12 cellular contexts compared by ENCODE assay signal in the genomic region with DNA sequence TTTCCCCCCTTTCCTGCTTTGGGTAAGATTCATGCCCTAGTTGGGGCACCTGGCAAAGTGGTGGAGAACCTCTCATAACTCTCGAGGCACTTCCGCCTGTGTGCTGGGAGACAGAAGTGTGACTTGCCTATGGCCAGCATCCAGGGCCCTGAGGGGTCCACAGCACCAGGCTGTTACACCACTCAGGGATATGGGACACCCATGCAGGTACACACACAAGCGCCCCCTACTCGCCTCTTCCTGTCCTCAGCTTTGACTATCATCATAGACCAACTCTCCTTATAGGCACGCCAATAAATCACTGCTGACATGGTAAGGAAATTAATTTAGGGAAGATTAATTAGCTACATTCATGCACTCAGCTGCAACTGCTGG. TPM values are rescaled to one million over a fixed set of nuclear protein-coding genes. Genes with fewer than 3 reads are reported as not detected.
DNase-seq lines count a peak whose midpoint lies in the region; TF ChIP-seq lines count a peak whose summit lies in the region.
"Had no signal": no experiment of that assay in that cellular context is flagged by ENCODE, and none has a peak within 500 bp of the region (broad histone marks: within the 10 kb centered on the region; RNA-seq: fewer than 3 reads in every experiment).

No MANE protein-coding gene starts in this region.

- no peaks in the 10 kb centered on the region for H3K27me3 ChIP-seq in mammary epithelial cell (ENCODE audit: insufficient read depth, low read length)

- H3K36me3 ChIP-seq in mammary epithelial cell (ENCODE audit: insufficient read depth, low read length), result no peaks in the 10 kb centered on the region

- no peaks in the 10 kb centered on the region for H3K27me3 Mint-ChIP-seq in mesothelial cell of epicardium (ENCODE audit: low read depth)
- no peaks in the 10 kb centered on the region for H3K27me3 Mint-ChIP-seq in type B pancreatic cell

- H3K9me3 ChIP-seq in mammary epithelial cell (replicated peaks; ENCODE audit: insufficient read depth, low read length), result no peaks in the 10 kb centered on the region

- no peak overlapping the region for H3K4me3 Mint-ChIP-seq in mesothelial cell of epicardium
- peak overlapping the region; percentile 69 for H3K4me3 Mint-ChIP-seq in type B pancreatic cell
- H3K4me3 Mint-ChIP-seq: T-helper 1 cell treated with Interleukin-12 subunit alpha and Interleukin-12 subunit beta and Interleukin-4 antibody, amounts not matched to agents 30 μg/mL and 1 μg/mL, for 36 hours had no signal

- intact Hi-C loops in mammary epithelial cell (cut with micrococcal nuclease), result loop anchor here (2.0 kb wide), 1 partner anchor 13 kb away; no protein-coding TSS in a partner anchor
- intact Hi-C loops in cardiac septum (cut with DNase I), result no loop called here

- no peak overlapping the region for H3K4me3 ChIP-seq in mammary epithelial cell (replicated peaks in 1 of 3; ENCODE audit: insufficient read depth in 1 of 3, low read depth in 2 of 3, low read length in 3 of 3)

- H3K79me2 ChIP-seq in mammary epithelial cell (ENCODE audit: insufficient read depth, low read length), result peaks cover 83% of the 10 kb centered on the region

- H2AFZ ChIP-seq in mammary epithelial cell (ENCODE audit: low read depth, low read length), result no peak overlapping the region

- in situ Hi-C loops in mammary epithelial cell (cut with MboI; ENCODE audit: low sequenced_read_pairs in 2 of 2), result no loop called here

- dilution Hi-C loops in mammary epithelial cell (cut with HindIII; ENCODE audit: low sequenced_read_pairs), result no loop called here

- no TSS peak for BruUV-seq in mammary epithelial cell (replicated peaks; lab: Mats Ljungman, UMichigan)

- H4K20me1 ChIP-seq in mammary epithelial cell (ENCODE audit: insufficient read depth, low read length), result no peaks in the 10 kb centered on the region

- peak overlapping the region; percentile 82 for H3K27ac ChIP-seq in mammary epithelial cell (ENCODE audit: insufficient read depth, low read depth, low read length)

- peak overlapping the region; percentile 100 for H3K27ac Mint-ChIP-seq in mesothelial cell of epicardium
- H3K27ac Mint-ChIP-seq in type B pancreatic cell, result peak overlapping the region; percentile 96
- H3K27ac Mint-ChIP-seq: T-helper 1 cell treated with Interleukin-12 subunit alpha and Interleukin-12 subunit beta and Interleukin-4 antibody, amounts not matched to agents 30 μg/mL and 1 μg/mL, for 36 hours had no signal

- peak overlapping the region; percentile 67 for H3K4me2 ChIP-seq in mammary epithelial cell (ENCODE audit: insufficient read depth, low read depth, low read length)

- peaks cover 94% of the 10 kb centered on the region for H3K4me1 Mint-ChIP-seq in mesothelial cell of epicardium
- peaks cover 75% of the 10 kb centered on the region for H3K4me1 Mint-ChIP-seq in type B pancreatic cell (ENCODE audit: unreplicated experiment)

- H3K4me1 ChIP-seq in mammary epithelial cell (ENCODE audit: insufficient read depth, low read length), result peaks cover 76% of the 10 kb centered on the region

- WGBS in mammary epithelial cell (ENCODE audit: low coverage, missing lambda C conversion rate), result 67% methylated on average over 5 of the region's 5 CpGs

- H3K9me3 Mint-ChIP-seq in mesothelial cell of epicardium, result no peaks in the 10 kb centered on the region
- H3K9me3 Mint-ChIP-seq in type B pancreatic cell, result no peaks in the 10 kb centered on the region
- H3K9me3 Mint-ChIP-seq: T-helper 1 cell treated with Interleukin-12 subunit alpha and Interleukin-12 subunit beta and Interleukin-4 antibody, amounts not matched to agents 30 μg/mL and 1 μg/mL, for 36 hours had no signal

- DNase-seq in NCI-H1417 (lab: John Stamatoyannopoulos, UW), result peak in 2 of 3 experiments; percentile 38 to 47
- DNase-seq in NCI-H1417 treated with DMSO at 0.1 percent for 48 hours (lab: John Stamatoyannopoulos, UW), result no peak
- DNase-seq in mammary epithelial cell, result no peak
- DNase-seq in mesothelial cell of epicardium (ENCODE audit: low spot score in 2 of 2, unreplicated experiment in 2 of 2), result no peak
- DNase-seq in type B pancreatic cell (ENCODE audit: extremely low spot score, unreplicated experiment), result no peak
- no peak for DNase-seq in SW 1271 (lab: John Stamatoyannopoulos, UW)
- no peak for DNase-seq in SHP77 (lab: John Stamatoyannopoulos, UW)
- no peak for DNase-seq in cardiac septum (ENCODE audit: low spot score)
- DNase-seq: ACHN; activated CD8-positive, alpha-beta memory T cell treated with anti-CD3 and anti-CD28 coated beads for 24 hours; effector CD8-positive, alpha-beta T cell had no signal

- H3K9ac ChIP-seq in mammary epithelial cell (ENCODE audit: insufficient read depth, low read length), result no peak overlapping the region

- TF ChIP-seq CTCF in mammary epithelial cell (conservative IDR thresholded peaks at IDR 0.05 in 1 of 2, IDR thresholded peaks at IDR 0.05 in 1 of 2; ENCODE audit: extremely low read depth in 1 of 2, insufficient read depth in 1 of 2, low read depth in 1 of 2, low read length in 2 of 2) (no peak), mesothelial cell of epicardium (IDR thresholded peaks at IDR 0.05; ENCODE audit: unreplicated experiment) (no peak), type B pancreatic cell (conservative IDR thresholded peaks at IDR 0.05) (no peak)

- CTCF ChIA-PET in mammary epithelial cell (lab: Charles Lee; ENCODE audit: low non-redundant PET), result interaction anchor here (0.9 kb wide), 2 partner anchors 101 to 110 kb away, joined by 4 to 5 read pairs; no protein-coding TSS in a partner anchor

- no peaks in the 10 kb centered on the region for H3K36me3 Mint-ChIP-seq in mesothelial cell of epicardium
- H3K36me3 Mint-ChIP-seq in type B pancreatic cell, result no peaks in the 10 kb centered on the region

RNA-seq across cellular contexts. Expression of a gene that starts 45.4 kb away (rescaled TPM):
- total RNA-seq in mammary epithelial cell (10 to 100 TPM; 30.5 to 31.5 TPM), mesothelial cell of epicardium (33.7 to 35.5 TPM (median 35.4 TPM) in 3 replicates), type B pancreatic cell (ENCODE audit: low replicate concordance) (14.4 and 20.0 TPM in 2 replicates), cardiac septum (39.0 TPM)
- polyA plus RNA-seq in mammary epithelial cell, result 14.9 TPM
- polyA minus RNA-seq in mammary epithelial cell, result 16.7 TPM

Comparison
In these comparisons a context has a peak if more than half of its experiments do, and no peak if none do; other contexts are left out.
1. DNase-seq: peak in NCI-H1417 (2 of 3); none in NCI-H1417 treated with DMSO at 0.1 percent for 48 hours (single experiment), mammary epithelial cell (single experiment), mesothelial cell of epicardium (0 of 2), type B pancreatic cell (single experiment), SW 1271 (0 of 2), SHP77 (0 of 2) and cardiac septum (single experiment).